In genomic region chr20:51937780-51938179, GRCh38 we compare ENCODE assay signal across 8 cellular contexts.
"Had no signal": no experiment of that assay in that cellular context is flagged by ENCODE, and none has a peak within 500 bp of the region (broad histone marks: within the 10 kb centered on the region; RNA-seq: fewer than 3 reads in every experiment).

No MANE protein-coding gene starts in this region.

- H3K4me2 ChIP-seq: GM23338, KMS-11 had no signal

- DNase-seq: H9, HCEC 1CT, KBM-7 had no signal

- H2AFZ ChIP-seq: GM23338 had no signal

- FAIRE-seq: H1, H54, HTR-8/SVneo had no signal

- ATAC-seq: GM23338 had no signal

- H3K9ac ChIP-seq: KMS-11 had no signal

- H3K4me3 ChIP-seq: GM23338 had no signal

- H3K27ac ChIP-seq: KMS-11 had no signal
